Comparison of ENCODE assay signal across 8 cellular contexts in genomic region chr20:38805958-38806854, GRCh38. TPM values are rescaled to one million over a fixed set of nuclear protein-coding genes. Genes with fewer than 3 reads are reported as not detected.
DNase-seq lines count a peak whose midpoint lies in the region; TF ChIP-seq lines count a peak whose summit lies in the region.

No MANE protein-coding gene starts in this region.

- H3K4me1 Mint-ChIP-seq in activated T-helper 2 cell treated with anti-CD3 and anti-CD28 coated beads, Interferon-gamma antibody, Interleukin-2, Interleukin-4, amounts not matched to agents 10 μg/mL and 5 μg/mL and 100 μg/mL, durations not matched to agents 14 hours and 24 hours and 36 hours (ENCODE audit: low read depth): peaks cover 53% of the 10 kb centered on the region

- no peaks in the 10 kb centered on the region for H3K36me3 ChIP-seq in ES-I3 (ENCODE audit: insufficient read depth, low read length)
- H3K36me3 ChIP-seq in cardiac muscle cell: no peaks in the 10 kb centered on the region
- H3K36me3 ChIP-seq in prostate gland: no peaks in the 10 kb centered on the region

- no peaks in the 10 kb centered on the region for H3K9me3 ChIP-seq in ES-I3 (ENCODE audit: control insufficient read depth, insufficient read depth, low read length)
- H3K9me3 ChIP-seq in cardiac muscle cell (ENCODE audit: low read depth): no peaks in the 10 kb centered on the region
- no peaks in the 10 kb centered on the region for H3K9me3 ChIP-seq in prostate gland

- H3K4me3 ChIP-seq in cardiac muscle cell: peak overlapping the region; percentile 37
- peak overlapping the region; percentile 31 to 41 for H3K4me3 ChIP-seq in prostate gland

- H3K9ac ChIP-seq in ES-I3 (ENCODE audit: low read depth, low read length): peak overlapping the region; percentile 81

- H3K36me3 Mint-ChIP-seq in activated T-helper 2 cell treated with anti-CD3 and anti-CD28 coated beads, Interferon-gamma antibody, Interleukin-2, Interleukin-4, amounts not matched to agents 10 μg/mL and 5 μg/mL and 100 μg/mL, durations not matched to agents 14 hours and 24 hours and 36 hours (ENCODE audit: low read depth): peaks cover 55% of the 10 kb centered on the region

- WGBS in prostate gland: 0% methylated on average over 30 of the region's 81 CpGs

- H3K4me3 Mint-ChIP-seq in activated T-helper 2 cell treated with anti-CD3 and anti-CD28 coated beads, Interferon-gamma antibody, Interleukin-2, Interleukin-4, amounts not matched to agents 10 μg/mL and 5 μg/mL and 100 μg/mL, durations not matched to agents 14 hours and 24 hours and 36 hours (ENCODE audit: low read depth): peak overlapping the region; percentile 91

- H3K4me1 ChIP-seq in ES-I3 (ENCODE audit: insufficient read depth, low read length) (peaks cover 18% of the 10 kb centered on the region), cardiac muscle cell (ENCODE audit: low read depth) (no peaks in the 10 kb centered on the region), prostate gland (replicated peaks) (no peaks in the 10 kb centered on the region)

- DNase-seq in NCI-H1092 (lab: John Stamatoyannopoulos, UW) (peak; percentile 39), cardiac muscle cell (ENCODE audit: low read depth in 1 of 2, low spot score in 1 of 2) (peak in 1 of 2 donors; percentile 9), prostate gland (ENCODE audit: low spot score) (no peak), middle frontal gyrus (ENCODE audit: extremely low spot score, low spot score) (no peak), globus pallidus (ENCODE audit: low spot score) (no peak), SW480 (ENCODE audit: low spot score) (no peak)
- peak; percentile 37 for DNase-seq in activated T-helper 2 cell treated with anti-CD3 and anti-CD28 coated beads, Interferon-gamma antibody, Interleukin-2, Interleukin-4, amounts not matched to agents 10 μg/mL and 5 μg/mL and 100 μg/mL, durations not matched to agents 14 hours and 24 hours and 36 hours (ENCODE audit: low spot score)

- H3K27ac ChIP-seq in cardiac muscle cell (no peak overlapping the region), prostate gland (peak overlapping the region; percentile 7 to 22)

- peaks cover 54% of the 10 kb centered on the region for H3K27me3 ChIP-seq in cardiac muscle cell
- peaks cover 6% of the 10 kb centered on the region for H3K27me3 ChIP-seq in prostate gland (replicated peaks; ENCODE audit: insufficient read depth)

- TF ChIP-seq CTCF in cardiac muscle cell (IDR thresholded peaks at IDR 0.05; ENCODE audit: low read depth, low read length) (no peak), prostate gland (IDR thresholded peaks at IDR 0.05) (no peak)

- peak overlapping the region; percentile 98 for H3K27ac Mint-ChIP-seq in activated T-helper 2 cell treated with anti-CD3 and anti-CD28 coated beads, Interferon-gamma antibody, Interleukin-2, Interleukin-4, amounts not matched to agents 10 μg/mL and 5 μg/mL and 100 μg/mL, durations not matched to agents 14 hours and 24 hours and 36 hours

- H3K27me3 Mint-ChIP-seq in activated T-helper 2 cell treated with anti-CD3 and anti-CD28 coated beads, Interferon-gamma antibody, Interleukin-2, Interleukin-4, amounts not matched to agents 10 μg/mL and 5 μg/mL and 100 μg/mL, durations not matched to agents 14 hours and 24 hours and 36 hours (ENCODE audit: low read depth): no peaks in the 10 kb centered on the region

- no peak for TF ChIP-seq POLR2A in prostate gland (IDR thresholded peaks at IDR 0.05)

- intact Hi-C loops in activated T-helper 2 cell treated with anti-CD3 and anti-CD28 coated beads, Interferon-gamma antibody, Interleukin-2, Interleukin-4, amounts not matched to agents 10 μg/mL and 5 μg/mL and 100 μg/mL, durations not matched to agents 14 hours and 24 hours and 36 hours (cut with micrococcal nuclease): loop anchor here (1.0 to 2.0 kb wide), 6 partner anchors 27 to 213 kb away; partner anchors contain the start of gene ACTR5
- intact Hi-C loops in prostate gland (cut with DNase I): no loop called here

- H3K9me3 Mint-ChIP-seq in activated T-helper 2 cell treated with anti-CD3 and anti-CD28 coated beads, Interferon-gamma antibody, Interleukin-2, Interleukin-4, amounts not matched to agents 10 μg/mL and 5 μg/mL and 100 μg/mL, durations not matched to agents 14 hours and 24 hours and 36 hours: no peaks in the 10 kb centered on the region

RNA-seq across cellular contexts. Expression of gene PPP1R16B, which starts 0.7 kb away (rescaled TPM):
- total RNA-seq in activated T-helper 2 cell treated with anti-CD3 and anti-CD28 coated beads, Interferon-gamma antibody, Interleukin-2, Interleukin-4, amounts not matched to agents 10 μg/mL and 5 μg/mL and 100 μg/mL, durations not matched to agents 14 hours and 24 hours and 36 hours: 109 and 111 TPM in 2 replicates
- total RNA-seq in cardiac muscle cell (0.07 and 0.15 TPM in 2 replicates), prostate gland (1 to 10 TPM; 1.3 to 1.9 TPM)
- polyA plus RNA-seq in cardiac muscle cell: 0.10 TPM in 1 of 2 replicates, not detected in the other

RNA-seq across cellular contexts. Expression of gene ACTR5, which starts 57.9 kb away (rescaled TPM):
- 12.1 and 13.2 TPM in 2 replicates for total RNA-seq in activated T-helper 2 cell treated with anti-CD3 and anti-CD28 coated beads, Interferon-gamma antibody, Interleukin-2, Interleukin-4, amounts not matched to agents 10 μg/mL and 5 μg/mL and 100 μg/mL, durations not matched to agents 14 hours and 24 hours and 36 hours
- 8.1 and 8.7 TPM in 2 replicates for total RNA-seq in cardiac muscle cell
- polyA plus RNA-seq in cardiac muscle cell: 6.4 and 9.4 TPM in 2 replicates
- 10 to 100 TPM in 1 of 2 donors, 1 to 10 TPM in 1; 6.4 to 18.1 TPM for total RNA-seq in prostate gland

Comparison
In these comparisons a context has a peak if more than half of its experiments do, and no peak if none do; other contexts are left out.
1. DNase-seq: peak in NCI-H1092 (single experiment) and activated T-helper 2 cell treated with anti-CD3 and anti-CD28 coated beads, Interferon-gamma antibody, Interleukin-2, Interleukin-4, amounts not matched to agents 10 μg/mL and 5 μg/mL and 100 μg/mL, durations not matched to agents 14 hours and 24 hours and 36 hours (single experiment); none in prostate gland (single experiment), middle frontal gyrus (single experiment), globus pallidus (single experiment) and SW480 (single experiment).
2. RNA of gene PPP1R16B, which starts 0.7 kb away (total RNA-seq): 109 to 111 TPM in activated T-helper 2 cell treated with anti-CD3 and anti-CD28 coated beads, Interferon-gamma antibody, Interleukin-2, Interleukin-4, amounts not matched to agents 10 μg/mL and 5 μg/mL and 100 μg/mL, durations not matched to agents 14 hours and 24 hours and 36 hours; 1.3 to 1.9 TPM in prostate gland and 0.07 to 0.15 TPM in cardiac muscle cell; every median in the first group is over 10 times any median in the second.